1 cellular context compared by ENCODE assay signal in genomic region chr19:14033946-14034345, GRCh38.
A peak's percentile ranks its signal among the peaks of the same experiment; 100 is the strongest.
TF ChIP-seq lines count a peak whose summit lies in the region.

No MANE protein-coding gene starts in this region.

TF ChIP-seq in K562, 482 proteins besides CTCF, POLR2A, EP300 and RAD21:
- no peak for TF ChIP-seq BCL6 (CRISPR knock-in tag; IDR thresholded peaks at IDR 0.05)
- peak; percentile 99 for TF ChIP-seq BCOR (IDR thresholded peaks at IDR 0.05)
- TF ChIP-seq THAP12 (CRISPR knock-in tag; IDR thresholded peaks at IDR 0.05): no peak
- peak; percentile 89 for TF ChIP-seq ZFP36 (IDR thresholded peaks at IDR 0.05; ENCODE audit: low read depth, low read length, partially characterized antibody)
- TF ChIP-seq HDAC1 (IDR thresholded peaks at IDR 0.05): 0 out of 4 replicates have a peak, but pooled peaks of 1 of the 2 experiments have one; percentile 60
- TF ChIP-seq EWSR1 (IDR thresholded peaks at IDR 0.05; ENCODE audit: borderline replicate concordance, low read depth, partially characterized antibody): no peak
- no peak for TF ChIP-seq TBL1XR1 (IDR thresholded peaks at IDR 0.05; ENCODE audit: low read length in 2 of 2)
- TF ChIP-seq CHD2 (IDR thresholded peaks at IDR 0.05; ENCODE audit: low read depth, low read length): no peak
- TF ChIP-seq HDAC2 (IDR thresholded peaks at IDR 0.05): peak; percentile 90
- peak; percentile 95 for TF ChIP-seq SMARCA5 (IDR thresholded peaks at IDR 0.05)
- TF ChIP-seq CHD4 (IDR thresholded peaks at IDR 0.05; ENCODE audit: insufficient read depth, insufficient replicate concordance, low read depth, low read length, poor library complexity, severe bottlenecking): peak; percentile 26
- peak; percentile 52; the same call in 1 of the 2 replicates for TF ChIP-seq CBX1 (IDR thresholded peaks at IDR 0.05; ENCODE audit: low read depth)
- peak; percentile 74; the same call in 1 of the 2 replicates for TF ChIP-seq HDGF (IDR thresholded peaks at IDR 0.05)
- TF ChIP-seq CBX3 (IDR thresholded peaks at IDR 0.05; ENCODE audit: borderline replicate concordance in 1 of 2, low read length in 2 of 2): 0 out of 3 replicates have a peak, but pooled peaks of 1 of the 2 experiments have one; percentile 42
- peak; percentile 65 for TF ChIP-seq BRD9 (IDR thresholded peaks at IDR 0.05; ENCODE audit: low read depth, partially characterized antibody)
- TF ChIP-seq TCF7L2 (IDR thresholded peaks at IDR 0.05; ENCODE audit: low read depth, low read length): no peak
- TF ChIP-seq RCOR1 (IDR thresholded peaks at IDR 0.05; ENCODE audit: borderline replicate concordance in 1 of 2, low read depth in 2 of 2, low read length in 2 of 2): peak; percentile 54 to 73; a peak in 3 of 4 replicates
- TF ChIP-seq BHLHE40 (IDR thresholded peaks at IDR 0.05; ENCODE audit: low read length): no peak
- TF ChIP-seq ADNP (tag; IDR thresholded peaks at IDR 0.05): peak; percentile 68; the same call in 1 of the 2 replicates
- TF ChIP-seq PHF20 (IDR thresholded peaks at IDR 0.05; ENCODE audit: partially characterized antibody): peak; percentile 46
- peak; percentile 89 to 94 for TF ChIP-seq KDM1A (IDR thresholded peaks at IDR 0.05)
- peak; percentile 99 for TF ChIP-seq RBM25 (IDR thresholded peaks at IDR 0.05; ENCODE audit: low read depth, low read length, severe bottlenecking)
- peak; percentile 29 for TF ChIP-seq DACH1 (IDR thresholded peaks at IDR 0.05; ENCODE audit: partially characterized antibody)
- no peak for TF ChIP-seq ZZZ3 (IDR thresholded peaks at IDR 0.05)
